8 cellular contexts compared by ENCODE assay signal in genomic region chr19:35044317-35045117, GRCh38. TPM values are rescaled to one million over a fixed set of nuclear protein-coding genes. Genes with fewer than 3 reads are reported as not detected.
DNase-seq lines count a peak whose midpoint lies in the region; ATAC-seq, FAIRE-seq and TF ChIP-seq lines count a peak whose summit lies in the region.

No MANE protein-coding gene starts in this region.

- no peak overlapping the region for H3K4me3 Mint-ChIP-seq in activated naive CD8-positive, alpha-beta T cell treated with anti-CD3 and anti-CD28 coated beads, Interleukin-2, amount 50 U/mL, for 24 hours

- H3K36me3 ChIP-seq in BLaER1 treated with 17β-estradiol and CSF1 and Interleukin-3, amounts not matched to agents 10 nM and 100 nM = peaks cover 0 to 11% (median 0%) of the 10 kb centered on the region in 11 experiments; a peak in 1 of 22 replicates
- no peaks in the 10 kb centered on the region; the same call in 1 of the 2 replicates for H3K36me3 ChIP-seq in H7 (replicated peaks; ENCODE audit: control insufficient read depth, insufficient read depth, low read length)
- H3K36me3 ChIP-seq in SJCRH30 = no peaks in the 10 kb centered on the region
- no peaks in the 10 kb centered on the region for H3K36me3 ChIP-seq in left ventricle myocardium inferior
- H3K36me3 ChIP-seq in small intestine (ENCODE audit: control insufficient read depth in 2 of 2, insufficient read depth in 2 of 2, low read length in 2 of 2) = no peaks in the 10 kb centered on the region

- no peak overlapping the region for H3K27ac Mint-ChIP-seq in activated naive CD8-positive, alpha-beta T cell treated with anti-CD3 and anti-CD28 coated beads, Interleukin-2, amount 50 U/mL, for 24 hours

- H3K27me3 ChIP-seq in BLaER1 treated with 17β-estradiol and CSF1 and Interleukin-3, amounts not matched to agents 10 nM and 100 nM = no peaks in the 10 kb centered on the region
- H3K27me3 ChIP-seq in H7 (ENCODE audit: control insufficient read depth, insufficient read depth, low read length) = no peaks in the 10 kb centered on the region
- 0 out of 2 replicates have a peak, but pooled peaks cover 3% of the 10 kb centered on the region for H3K27me3 ChIP-seq in SJCRH30
- no peaks in the 10 kb centered on the region for H3K27me3 ChIP-seq in left ventricle myocardium inferior (ENCODE audit: low read depth)
- no peaks in the 10 kb centered on the region for H3K27me3 ChIP-seq in small intestine (ENCODE audit: control insufficient read depth in 2 of 2, insufficient read depth in 2 of 2, low read length in 2 of 2)

- H3K27me3 Mint-ChIP-seq in activated naive CD8-positive, alpha-beta T cell treated with anti-CD3 and anti-CD28 coated beads, Interleukin-2, amount 50 U/mL, for 24 hours = peaks cover 8% of the 10 kb centered on the region

- peak overlapping the region in 9 of 11 experiments; percentile 11 to 95 (median 90); a peak in 18 of 22 replicates for H3K27ac ChIP-seq in BLaER1 treated with 17β-estradiol and CSF1 and Interleukin-3, amounts not matched to agents 10 nM and 100 nM
- no peak overlapping the region for H3K27ac ChIP-seq in SJCRH30
- no peak overlapping the region for H3K27ac ChIP-seq in left ventricle myocardium inferior (replicated peaks)
- H3K27ac ChIP-seq in small intestine (ENCODE audit: low read depth in 1 of 2, low read length in 1 of 2) = no peak overlapping the region

- intact Hi-C loops in left ventricle myocardium inferior (cut with micrococcal nuclease) = no loop called here

- no peak for FAIRE-seq in small intestine (lab: Jason Lieb, UNC)

- 63 to 66% (median 64%) methylated on average over 9 of the region's 9 CpGs for WGBS in small intestine, 3 donors

- peak; percentile 97 for TF ChIP-seq CTCF in left ventricle myocardium inferior (IDR thresholded peaks at IDR 0.05; ENCODE audit: borderline replicate concordance)

- no peaks in the 10 kb centered on the region for H3K9me3 Mint-ChIP-seq in activated naive CD8-positive, alpha-beta T cell treated with anti-CD3 and anti-CD28 coated beads, Interleukin-2, amount 50 U/mL, for 24 hours

- H4K20me1 ChIP-seq in BLaER1 treated with 17β-estradiol and CSF1 and Interleukin-3, amounts not matched to agents 10 nM and 100 nM = peaks cover 0 to 14% (median 0%) of the 10 kb centered on the region in 11 experiments; a peak in 3 of 22 replicates

- no peaks in the 10 kb centered on the region for H3K9me3 ChIP-seq in BLaER1 treated with 17β-estradiol and CSF1 and Interleukin-3, amounts not matched to agents 10 nM and 100 nM (replicated peaks in 1 of 11)
- no peaks in the 10 kb centered on the region for H3K9me3 ChIP-seq in SJCRH30 (replicated peaks)
- no peaks in the 10 kb centered on the region for H3K9me3 ChIP-seq in left ventricle myocardium inferior (replicated peaks)
- H3K9me3 ChIP-seq in small intestine (ENCODE audit: control insufficient read depth, low read depth) = no peaks in the 10 kb centered on the region

- peak overlapping the region in 8 of 11 experiments; percentile 43 to 83 (median 78); a peak in 16 of 22 replicates for H3K9ac ChIP-seq in BLaER1 treated with 17β-estradiol and CSF1 and Interleukin-3, amounts not matched to agents 10 nM and 100 nM

- no peaks in the 10 kb centered on the region for H3K36me3 Mint-ChIP-seq in activated naive CD8-positive, alpha-beta T cell treated with anti-CD3 and anti-CD28 coated beads, Interleukin-2, amount 50 U/mL, for 24 hours (ENCODE audit: low read depth)

- DNase-seq in H7 (peak; percentile 90), SJCRH30 (peak; percentile 47 to 81), left ventricle myocardium inferior (peak; percentile 63), small intestine (peak; percentile 33), SHP77 (lab: John Stamatoyannopoulos, UW) (no peak)
- DNase-seq in activated naive CD8-positive, alpha-beta T cell treated with anti-CD3 and anti-CD28 coated beads, Interleukin-2, amount 50 U/mL, for 24 hours = peak; percentile 73

- peaks cover 81 to 100% (median 99%) of the 10 kb centered on the region in 10 experiments for H3K4me1 ChIP-seq in BLaER1 treated with 17β-estradiol and CSF1 and Interleukin-3, amounts not matched to agents 10 nM and 100 nM
- H3K4me1 ChIP-seq in SJCRH30 (no peaks in the 10 kb centered on the region), left ventricle myocardium inferior (peaks cover 48% of the 10 kb centered on the region), small intestine (ENCODE audit: control insufficient read depth in 2 of 2, insufficient read depth in 1 of 2, low read depth in 1 of 2, low read length in 1 of 2) (peaks cover 0 to 13% of the 10 kb centered on the region in 2 donors)

- H3K4me3 ChIP-seq in BLaER1 treated with 17β-estradiol and CSF1 and Interleukin-3, amounts not matched to agents 10 nM and 100 nM = peak overlapping the region in 1 of 10 experiments; percentile 19; a peak in 3 of 20 replicates
- no peak overlapping the region for H3K4me3 ChIP-seq in H7 (ENCODE audit: insufficient read depth, low read depth, low read length)
- H3K4me3 ChIP-seq in SJCRH30 = no peak overlapping the region
- H3K4me3 ChIP-seq in left ventricle myocardium inferior = no peak overlapping the region
- H3K4me3 ChIP-seq in small intestine (ENCODE audit: low read depth in 1 of 2, low read length in 2 of 2) = no peak overlapping the region

- ATAC-seq in activated naive CD8-positive, alpha-beta T cell treated with anti-CD3 and anti-CD28 coated beads, Interleukin-2, amount 50 U/mL, for 24 hours = no peak
- no peak for ATAC-seq in GM19351 (IDR thresholded peaks at IDR 0.05; ENCODE audit: unreplicated experiment)

- peaks cover 21% of the 10 kb centered on the region for H3K4me1 Mint-ChIP-seq in activated naive CD8-positive, alpha-beta T cell treated with anti-CD3 and anti-CD28 coated beads, Interleukin-2, amount 50 U/mL, for 24 hours

- H3K4me2 ChIP-seq in BLaER1 treated with 17β-estradiol and CSF1 and Interleukin-3, amounts not matched to agents 10 nM and 100 nM = peak overlapping the region; percentile 78 to 99 (median 93)

RNA-seq across cellular contexts. Expression of gene HPN, which starts 3.0 kb away (rescaled TPM):
- 6.1 and 13.9 TPM in 2 replicates for total RNA-seq in H7 (2014; rRNA removed; shearing (Covaris generic))
- total RNA-seq in SJCRH30 (2014; rRNA removed; shearing (Covaris generic)) = not detected in 2 replicates
- 3.4 TPM for total RNA-seq in left ventricle myocardium inferior
- polyA plus RNA-seq in small intestine = 1 to 10 TPM in 1 of 3 donors, not detected in 2; 1.8 TPM

RNA-seq across cellular contexts. Expression of gene SCN1B, which starts 14.2 kb away (rescaled TPM):
- total RNA-seq in H7 (2014; rRNA removed; shearing (Covaris generic)) = 8.1 and 8.9 TPM in 2 replicates
- 1.2 and 2.3 TPM in 2 replicates for total RNA-seq in SJCRH30 (2014; rRNA removed; shearing (Covaris generic))
- total RNA-seq in left ventricle myocardium inferior = 52.8 TPM
- 10 to 100 TPM in 1 of 3 donors, 1 to 10 TPM in 1, not detected in 1; 2.4 to 10.1 TPM for polyA plus RNA-seq in small intestine

RNA-seq across cellular contexts. Expression of gene GRAMD1A, which starts 44.4 kb away (rescaled TPM):
- total RNA-seq in H7 (2014; rRNA removed; shearing (Covaris generic)) = 110 and 138 TPM in 2 replicates
- 45.5 and 49.4 TPM in 2 replicates for total RNA-seq in SJCRH30 (2014; rRNA removed; shearing (Covaris generic))
- total RNA-seq in left ventricle myocardium inferior = 26.2 TPM
- 10 to 100 TPM in 1 of 3 donors, 1 to 10 TPM in 2; 2.0 to 36.3 (median 8.4) TPM for polyA plus RNA-seq in small intestine

Comparison
In these comparisons a context has a peak if more than half of its experiments do, and no peak if none do; other contexts are left out.
1. H3K27ac ChIP-seq: peak in BLaER1 treated with 17β-estradiol and CSF1 and Interleukin-3, amounts not matched to agents 10 nM and 100 nM (9 of 11); none in SJCRH30 (single experiment), left ventricle myocardium inferior (single experiment) and small intestine (0 of 2).
2. DNase-seq: peak in H7 (single experiment), SJCRH30 (2 of 2), activated naive CD8-positive, alpha-beta T cell treated with anti-CD3 and anti-CD28 coated beads, Interleukin-2, amount 50 U/mL, for 24 hours (single experiment), left ventricle myocardium inferior (single experiment) and small intestine (single experiment); none in SHP77 (0 of 2).